In the genomic region with DNA sequence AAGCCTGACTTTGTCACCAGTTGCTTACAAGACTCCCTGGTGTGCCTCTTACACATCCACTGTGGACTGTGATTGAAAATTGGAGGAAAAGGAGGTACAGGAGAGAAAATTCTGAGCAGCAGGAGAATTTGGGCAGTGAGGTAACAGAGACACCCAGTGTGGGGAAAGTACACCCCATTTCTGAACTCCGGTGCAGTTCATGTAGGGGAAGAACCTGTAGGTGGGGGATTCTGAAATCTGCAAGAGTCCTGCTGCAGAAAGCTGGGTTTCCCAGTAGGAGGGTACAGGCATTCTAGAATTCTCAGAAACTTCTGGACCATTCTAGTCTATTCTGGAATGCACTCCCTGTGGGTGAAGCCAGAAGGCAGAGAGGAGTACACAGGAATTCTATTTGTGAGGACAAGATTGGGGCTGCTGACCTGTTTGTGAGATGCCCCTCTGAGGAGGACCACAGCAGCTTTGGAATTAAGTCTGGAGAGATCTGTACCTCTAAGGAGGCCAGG, we compare ENCODE assay signal across 28 cellular contexts. TPM values are rescaled to one million over a fixed set of nuclear protein-coding genes. Genes with fewer than 3 reads are reported as not detected.
"Had no signal": no experiment of that assay in that cellular context is flagged by ENCODE, and none has a peak within 500 bp of the region (broad histone marks: within the 10 kb centered on the region; RNA-seq: fewer than 3 reads in every experiment).

No MANE protein-coding gene starts in this region.

- H3K27me3 ChIP-seq: gastroesophageal sphincter, hepatocyte, pancreas, stomach, thyroid gland had no signal

- H3K36me3 ChIP-seq: gastroesophageal sphincter, pancreas, prostate gland, stomach, thyroid gland had no signal

- H3K9me3 Mint-ChIP-seq: activated B cell treated with CpG ODN at 0.5 μM for 24 hours; activated CD8-positive, alpha-beta T cell treated with anti-CD3 and anti-CD28 coated beads for 36 hours; activated naive CD4-positive, alpha-beta T cell treated with anti-CD3 and anti-CD28 coated beads, Interleukin-2, amount 10 ng/mL, durations not matched to agents 7 days and 5 days; activated naive CD8-positive, alpha-beta T cell treated with anti-CD3 and anti-CD28 coated beads, Interleukin-2, amount 10 ng/mL, durations not matched to agents 7 days and 5 days; effector memory CD8-positive, alpha-beta T cell; naive thymus-derived CD4-positive, alpha-beta T cell; T-helper 2 cell treated with Interferon-gamma antibody and Interleukin-4, amounts not matched to agents 5 μg/mL and 100 μg/mL, for 36 hours had no signal

- FAIRE-seq: kidney, pancreas had no signal

- H3K4me3 Mint-ChIP-seq: activated B cell treated with CpG ODN at 0.5 μM for 24 hours; activated CD8-positive, alpha-beta T cell treated with anti-CD3 and anti-CD28 coated beads for 36 hours; activated naive CD4-positive, alpha-beta T cell treated with anti-CD3 and anti-CD28 coated beads, Interleukin-2, amount 10 ng/mL, durations not matched to agents 7 days and 5 days; activated naive CD8-positive, alpha-beta T cell treated with anti-CD3 and anti-CD28 coated beads, Interleukin-2, amount 10 ng/mL, durations not matched to agents 7 days and 5 days; effector memory CD8-positive, alpha-beta T cell; naive thymus-derived CD4-positive, alpha-beta T cell; T-helper 2 cell treated with Interferon-gamma antibody and Interleukin-4, amounts not matched to agents 5 μg/mL and 100 μg/mL, for 36 hours had no signal

- H3K27ac Mint-ChIP-seq: activated B cell treated with CpG ODN at 0.5 μM for 24 hours; activated CD8-positive, alpha-beta T cell treated with anti-CD3 and anti-CD28 coated beads for 36 hours; activated naive CD4-positive, alpha-beta T cell treated with anti-CD3 and anti-CD28 coated beads, Interleukin-2, amount 10 ng/mL, durations not matched to agents 7 days and 5 days; activated naive CD8-positive, alpha-beta T cell treated with anti-CD3 and anti-CD28 coated beads, Interleukin-2, amount 10 ng/mL, durations not matched to agents 7 days and 5 days; effector memory CD8-positive, alpha-beta T cell; naive thymus-derived CD4-positive, alpha-beta T cell; T-helper 2 cell treated with Interferon-gamma antibody and Interleukin-4, amounts not matched to agents 5 μg/mL and 100 μg/mL, for 36 hours had no signal

- H3K36me3 Mint-ChIP-seq: activated naive CD4-positive, alpha-beta T cell treated with anti-CD3 and anti-CD28 coated beads, Interleukin-2, amount 10 ng/mL, durations not matched to agents 7 days and 5 days; activated naive CD8-positive, alpha-beta T cell treated with anti-CD3 and anti-CD28 coated beads, Interleukin-2, amount 10 ng/mL, durations not matched to agents 7 days and 5 days had no signal

- H3K4me1 Mint-ChIP-seq: activated B cell treated with CpG ODN at 0.5 μM for 24 hours; activated naive CD4-positive, alpha-beta T cell treated with anti-CD3 and anti-CD28 coated beads, Interleukin-2, amount 10 ng/mL, durations not matched to agents 7 days and 5 days; activated naive CD8-positive, alpha-beta T cell treated with anti-CD3 and anti-CD28 coated beads, Interleukin-2, amount 10 ng/mL, durations not matched to agents 7 days and 5 days had no signal

- DNase-seq: activated B cell treated with CpG ODN at 0.5 μM for 24 hours; activated CD4-positive, alpha-beta T cell treated with anti-CD3 and anti-CD28 coated beads for 48 hours; activated CD8-positive, alpha-beta T cell treated with anti-CD3 and anti-CD28 coated beads for 36 hours; activated effector memory CD4-positive, alpha-beta T cell treated with anti-CD3 and anti-CD28 coated beads, Interleukin-2, amount 50 U/mL, for 16 hours; activated naive CD4-positive, alpha-beta T cell treated with anti-CD3 and anti-CD28 coated beads, Interleukin-2, amount 10 ng/mL, durations not matched to agents 7 days and 5 days; activated naive CD8-positive, alpha-beta T cell treated with anti-CD3 and anti-CD28 coated beads, Interleukin-2, amount 10 ng/mL, durations not matched to agents 7 days and 5 days; activated T-cell treated with anti-CD3 and anti-CD28 coated beads, Interleukin-2, amount 50 U/mL, for 48 hours; cortex of kidney; effector memory CD8-positive, alpha-beta T cell; erythroblast; kidney; left colon; midbrain; naive thymus-derived CD4-positive, alpha-beta T cell; pancreas; retina; stimulated activated CD4-positive, alpha-beta T cell treated with anti-CD3 and anti-CD28 coated beads, Interleukin-12 subunit alpha, Interleukin-12 subunit beta, amount 100 ng/mL, for 4 hours; stimulated activated CD4-positive, alpha-beta T cell treated with anti-CD3 and anti-CD28 coated beads, Interleukin-4, amount 100 ng/mL, for 1 hour; stomach; T-helper 1 cell; thyroid gland had no signal

- H3K4me1 ChIP-seq: pancreas, prostate gland had no signal

- H3K79me2 ChIP-seq: hepatocyte had no signal

- H3K27me3 Mint-ChIP-seq: activated B cell treated with CpG ODN at 0.5 μM for 24 hours; activated CD8-positive, alpha-beta T cell treated with anti-CD3 and anti-CD28 coated beads for 36 hours; effector memory CD8-positive, alpha-beta T cell; naive thymus-derived CD4-positive, alpha-beta T cell had no signal

- ATAC-seq: activated CD8-positive, alpha-beta T cell treated with anti-CD3 and anti-CD28 coated beads for 36 hours; effector memory CD8-positive, alpha-beta T cell; gastroesophageal sphincter; left colon; naive thymus-derived CD4-positive, alpha-beta T cell; pancreas; sciatic nerve had no signal

- H3K4me2 ChIP-seq: hepatocyte had no signal

- H3K27ac ChIP-seq: gastroesophageal sphincter, hepatocyte, pancreas, prostate gland, skin epidermis, stomach, thyroid gland had no signal

- H3K9me3 ChIP-seq: gastroesophageal sphincter, pancreas, prostate gland, stomach, thyroid gland had no signal

- H3K4me3 ChIP-seq: gastroesophageal sphincter, hepatocyte, pancreas, prostate gland, skin epidermis, stomach, thyroid gland had no signal

- H2AFZ ChIP-seq: hepatocyte had no signal

RNA-seq across cellular contexts. Expression of gene ALOX5AP, which starts 54.1 kb away (rescaled TPM):
- polyA plus RNA-seq: neural cell had no signal
